Comparison of ENCODE assay signal across 13 cellular contexts in genomic region chr20:50294164-50295088, GRCh38.
DNase-seq lines count a peak whose midpoint lies in the region; ATAC-seq and TF ChIP-seq lines count a peak whose summit lies in the region.
"Had no signal": no experiment of that assay in that cellular context is flagged by ENCODE, and none has a peak within 500 bp of the region (broad histone marks: within the 10 kb centered on the region; RNA-seq: fewer than 3 reads in every experiment).

No MANE protein-coding gene starts in this region.

- H3K27ac ChIP-seq in right atrium auricular region (peak overlapping the region; percentile 68 to 73), heart right ventricle (peak overlapping the region in 5 of 10 donors; percentile 7 to 84 (median 22))
- H3K27ac ChIP-seq: SJSA1 had no signal

- peaks cover 0 to 42% of the 10 kb centered on the region in 2 donors for H3K4me1 ChIP-seq in right atrium auricular region
- peaks cover 5 to 53% (median 18%) of the 10 kb centered on the region in 9 donors for H3K4me1 ChIP-seq in heart right ventricle

- H3K27me3 ChIP-seq in right atrium auricular region (no peaks in the 10 kb centered on the region), heart right ventricle (no peaks in the 10 kb centered on the region)
- H3K27me3 ChIP-seq: SJSA1 had no signal

- no peaks in the 10 kb centered on the region for H3K27me3 Mint-ChIP-seq in dendritic cell treated with granulocyte-macrophage colony-stimulating factor and Interleukin-4, amounts not matched to agents 40 ng/mL and 50 ng/mL, for 4 days
- no peaks in the 10 kb centered on the region for H3K27me3 Mint-ChIP-seq in osteocyte (ENCODE audit: unreplicated experiment)

- no peaks in the 10 kb centered on the region for H3K36me3 ChIP-seq in right atrium auricular region
- no peaks in the 10 kb centered on the region for H3K36me3 ChIP-seq in heart right ventricle
- H3K36me3 ChIP-seq: SJSA1 had no signal

- no peak overlapping the region for H3K4me3 Mint-ChIP-seq in dendritic cell treated with granulocyte-macrophage colony-stimulating factor and Interleukin-4, amounts not matched to agents 40 ng/mL and 50 ng/mL, for 4 days
- H3K4me3 Mint-ChIP-seq in osteocyte (ENCODE audit: unreplicated experiment), result no peak overlapping the region
- H3K4me3 Mint-ChIP-seq: activated B cell treated with CpG ODN at 0.5 μM for 24 hours; activated T-cell treated with anti-CD3 and anti-CD28 coated beads, Interleukin-2, amount 50 U/mL, for 24 hours had no signal

- whole genome bisulfite sequencing in heart right ventricle, 2 donors, result 81% methylated on average over 18 of the region's 18 CpGs

- no peak overlapping the region for H3K4me3 ChIP-seq in right atrium auricular region
- H3K4me3 ChIP-seq in heart right ventricle, result no peak overlapping the region
- H3K4me3 ChIP-seq: SJSA1 had no signal

- no peak for ATAC-seq in heart right ventricle
- ATAC-seq in HG03439 (IDR thresholded peaks at IDR 0.05; ENCODE audit: unreplicated experiment), result no peak

- H3K27ac Mint-ChIP-seq in dendritic cell treated with granulocyte-macrophage colony-stimulating factor and Interleukin-4, amounts not matched to agents 40 ng/mL and 50 ng/mL, for 4 days, result peak overlapping the region; percentile 77
- peak overlapping the region; percentile 69 for H3K27ac Mint-ChIP-seq in osteocyte (ENCODE audit: unreplicated experiment)
- H3K27ac Mint-ChIP-seq: activated B cell treated with CpG ODN at 0.5 μM for 24 hours; activated T-cell treated with anti-CD3 and anti-CD28 coated beads, Interleukin-2, amount 50 U/mL, for 24 hours had no signal

- H3K4me1 Mint-ChIP-seq in dendritic cell treated with granulocyte-macrophage colony-stimulating factor and Interleukin-4, amounts not matched to agents 40 ng/mL and 50 ng/mL, for 4 days (ENCODE audit: low read depth), result peaks cover 79% of the 10 kb centered on the region
- peaks cover 27% of the 10 kb centered on the region for H3K4me1 Mint-ChIP-seq in osteocyte (ENCODE audit: unreplicated experiment)

- DNase-seq in right atrium auricular region (ENCODE audit: low spot score), result no peak
- no peak for DNase-seq in heart right ventricle
- DNase-seq in osteocyte (ENCODE audit: extremely low spot score, unreplicated experiment), result no peak
- DNase-seq in amniotic stem cell (lab: John Stamatoyannopoulos, UW), result no peak
- DNase-seq in activated CD8-positive, alpha-beta memory T cell treated with anti-CD3 and anti-CD28 coated beads for 24 hours, result no peak
- DNase-seq in NCI-H1092 (lab: John Stamatoyannopoulos, UW), result no peak
- DNase-seq: activated B cell treated with CpG ODN at 0.5 μM for 24 hours; activated T-cell treated with anti-CD3 and anti-CD28 coated beads, Interleukin-2, amount 50 U/mL, for 24 hours; NCI-H345; stimulated activated CD4-positive, alpha-beta T cell treated with anti-CD3 and anti-CD28 coated beads, Interleukin-4, amount 100 ng/mL, for 24 hours had no signal

- intact Hi-C loops in heart right ventricle (cut with DNase I), result no loop called here
- intact Hi-C loops in dendritic cell treated with granulocyte-macrophage colony-stimulating factor and Interleukin-4, amounts not matched to agents 40 ng/mL and 50 ng/mL, for 4 days (cut with micrococcal nuclease), result loop anchor here (2.0 kb wide), 1 partner anchor 14 kb away; no protein-coding TSS in a partner anchor

- H3K9me3 ChIP-seq in right atrium auricular region, result no peaks in the 10 kb centered on the region
- no peaks in the 10 kb centered on the region for H3K9me3 ChIP-seq in heart right ventricle
- H3K9me3 ChIP-seq: SJSA1 had no signal

- H3K9me3 Mint-ChIP-seq in dendritic cell treated with granulocyte-macrophage colony-stimulating factor and Interleukin-4, amounts not matched to agents 40 ng/mL and 50 ng/mL, for 4 days, result no peaks in the 10 kb centered on the region
- no peaks in the 10 kb centered on the region for H3K9me3 Mint-ChIP-seq in osteocyte (ENCODE audit: unreplicated experiment)
- H3K9me3 Mint-ChIP-seq: activated B cell treated with CpG ODN at 0.5 μM for 24 hours; activated T-cell treated with anti-CD3 and anti-CD28 coated beads, Interleukin-2, amount 50 U/mL, for 24 hours had no signal

- H3K36me3 Mint-ChIP-seq in dendritic cell treated with granulocyte-macrophage colony-stimulating factor and Interleukin-4, amounts not matched to agents 40 ng/mL and 50 ng/mL, for 4 days (ENCODE audit: low read depth), result no peaks in the 10 kb centered on the region
- H3K36me3 Mint-ChIP-seq in osteocyte (ENCODE audit: unreplicated experiment), result no peaks in the 10 kb centered on the region

- TF ChIP-seq CTCF in right atrium auricular region (IDR thresholded peaks at IDR 0.05), result no peak
- no peak for TF ChIP-seq CTCF in heart right ventricle (IDR thresholded peaks at IDR 0.05)
- TF ChIP-seq CTCF in osteocyte (IDR thresholded peaks at IDR 0.05), result peak; percentile 8
